In genomic region chr3:124295358-124295757, GRCh38 we compare ENCODE assay signal across 28 cellular contexts.
"Had no signal": no experiment of that assay in that cellular context is flagged by ENCODE, and none has a peak within 500 bp of the region (broad histone marks: within the 10 kb centered on the region; RNA-seq: fewer than 3 reads in every experiment).

No MANE protein-coding gene starts in this region.

- DNase-seq: activated CD4-positive, alpha-beta T cell treated with anti-CD3 and anti-CD28 coated beads for 36 hours; activated CD4-positive, CD25-positive, alpha-beta regulatory T cell; activated CD8-positive, alpha-beta memory T cell treated with anti-CD3 and anti-CD28 coated beads, Interleukin-2, amount 10 ng/mL, durations not matched to agents 7 days and 5 days; activated CD8-positive, alpha-beta T cell treated with anti-CD3 and anti-CD28 coated beads, Interleukin-2, amount 10 ng/mL, durations not matched to agents 7 days and 5 days; activated naive CD4-positive, alpha-beta T cell; activated T-cell treated with anti-CD3 and anti-CD28 coated beads, Interleukin-2, amount 50 U/mL, for 48 hours; anterior cingulate cortex; brain microvascular endothelial cell; heart left ventricle; hypothalamus; immature natural killer cell; left lung; lower lobe of right lung; mesenchymal stem cell; naive thymus-derived CD8-positive, alpha-beta T cell; nucleus accumbens; pancreas; retina; stimulated activated CD4-positive, alpha-beta T cell treated with anti-CD3 and anti-CD28 coated beads, Interleukin-4, amount 100 ng/mL, for 24 hours; stimulated activated naive CD8-positive, alpha-beta T cell treated with anti-CD3 and anti-CD28 coated beads, Interleukin-15, amount 100 ng/mL, for 72 hours; substantia nigra; upper lobe of left lung had no signal

- H3K27ac ChIP-seq: brain microvascular endothelial cell, heart left ventricle, left lung, lower lobe of right lung, pancreas, prostate gland, skin epidermis, upper lobe of left lung, vagina had no signal

- ATAC-seq: activated CD4-positive, alpha-beta T cell treated with anti-CD3 and anti-CD28 coated beads for 36 hours; activated CD8-positive, alpha-beta memory T cell treated with anti-CD3 and anti-CD28 coated beads, Interleukin-2, amount 10 ng/mL, durations not matched to agents 7 days and 5 days; activated CD8-positive, alpha-beta T cell treated with anti-CD3 and anti-CD28 coated beads, Interleukin-2, amount 10 ng/mL, durations not matched to agents 7 days and 5 days; activated naive CD4-positive, alpha-beta T cell treated with anti-CD3 and anti-CD28 coated beads, Interleukin-2, amount 50 U/mL, for 72 hours; heart left ventricle; left lung; lower lobe of right lung; naive thymus-derived CD8-positive, alpha-beta T cell; pancreas; sciatic nerve; stimulated activated effector memory CD8-positive, alpha-beta T cell treated with anti-CD3 and anti-CD28 coated beads, Interleukin-12 subunit alpha, Interleukin-12 subunit beta, amount 100 ng/mL, for 72 hours; stimulated activated naive CD8-positive, alpha-beta T cell treated with anti-CD3 and anti-CD28 coated beads, Interleukin-15, amount 100 ng/mL, for 72 hours had no signal
